Comparison of ENCODE assay signal across 25 cellular contexts in the genomic region with DNA sequence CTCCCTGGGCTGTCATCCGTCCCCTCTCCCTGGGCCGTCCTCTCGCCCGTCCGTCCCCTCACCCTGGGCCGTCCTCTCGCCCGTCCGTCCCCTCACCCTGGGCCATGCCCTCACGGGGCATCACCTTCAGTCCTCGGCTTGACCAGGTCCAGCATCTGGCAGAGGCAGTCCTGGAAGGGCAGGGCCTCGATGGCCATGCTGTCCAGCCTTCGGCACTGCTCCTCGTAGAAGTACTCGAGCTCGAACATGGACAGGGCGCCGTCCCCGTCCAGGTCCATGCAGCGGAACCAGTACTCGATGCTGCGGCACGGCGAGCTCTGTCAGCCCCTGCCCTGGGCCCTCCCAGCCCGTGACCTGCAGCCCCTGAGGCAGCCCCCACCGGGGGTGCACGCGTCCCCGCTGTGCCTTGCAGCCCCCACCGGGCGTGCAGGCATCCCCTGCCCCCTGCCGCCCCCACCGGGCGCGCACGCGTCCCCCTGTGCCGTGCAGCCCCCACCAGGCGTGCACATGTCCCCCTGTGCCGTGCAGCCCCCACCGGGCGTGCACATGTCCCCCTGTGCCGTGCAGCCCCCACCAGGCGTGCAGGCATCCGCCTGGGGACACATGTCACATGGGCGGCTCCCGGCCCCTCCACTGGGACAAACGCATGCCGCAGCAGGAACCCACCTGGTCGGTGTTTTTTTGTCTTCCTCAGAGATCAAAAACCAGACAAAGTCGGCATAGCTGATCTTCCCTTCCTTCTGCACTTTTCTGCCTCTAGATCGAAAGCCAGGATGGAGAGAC. TPM values are rescaled to one million over a fixed set of nuclear protein-coding genes. Genes with fewer than 3 reads are reported as not detected.
DNase-seq lines count a peak whose midpoint lies in the region; ATAC-seq and TF ChIP-seq lines count a peak whose summit lies in the region.
"Had no signal": no experiment of that assay in that cellular context is flagged by ENCODE, and none has a peak within 500 bp of the region (broad histone marks: within the 10 kb centered on the region; RNA-seq: fewer than 3 reads in every experiment).

No MANE protein-coding gene starts in this region.

- H3K27me3 ChIP-seq in upper lobe of right lung = no peaks in the 10 kb centered on the region
- H3K27me3 ChIP-seq: adrenal gland, neutrophil had no signal

- intact Hi-C loops in left ventricle myocardium superior (cut with micrococcal nuclease) = no loop called here
- intact Hi-C loops in upper lobe of right lung (cut with DNase I) = no loop called here

- H3K9me3 Mint-ChIP-seq in activated CD8-positive, alpha-beta memory T cell treated with anti-CD3 and anti-CD28 coated beads, Interleukin-2, amount 10 ng/mL, durations not matched to agents 7 days and 5 days (ENCODE audit: low read depth) = peaks cover 7% of the 10 kb centered on the region
- H3K9me3 Mint-ChIP-seq in natural killer cell treated with Interleukin-12 subunit alpha and Interleukin-12 subunit beta and Interleukin-15 and Interleukin-18, amount 100 ng/mL, for 72 hours = no peaks in the 10 kb centered on the region
- H3K9me3 Mint-ChIP-seq: activated naive CD4-positive, alpha-beta T cell treated with anti-CD3 and anti-CD28 coated beads for 36 hours; activated T-cell treated with anti-CD3 and anti-CD28 coated beads, Interleukin-2, amount 50 U/mL, for 24 hours had no signal

- peak; percentile 13 for DNase-seq in activated CD8-positive, alpha-beta memory T cell treated with anti-CD3 and anti-CD28 coated beads, Interleukin-2, amount 50 U/mL, for 4 hours
- DNase-seq in activated CD8-positive, alpha-beta memory T cell treated with anti-CD3 and anti-CD28 coated beads, Interleukin-2, amount 10 ng/mL, durations not matched to agents 7 days and 5 days = no peak
- peak; percentile 19 for DNase-seq in left ventricle myocardium superior
- DNase-seq in natural killer cell treated with Interleukin-12 subunit alpha and Interleukin-12 subunit beta and Interleukin-15 and Interleukin-18, amount 100 ng/mL, for 72 hours (ENCODE audit: low spot score) = peak; percentile 58
- DNase-seq in upper lobe of right lung = peak; percentile 56
- DNase-seq in NOMO-1 treated with dmso at 0.1 percent for 144 hours (lab: John Stamatoyannopoulos, UW; ENCODE audit: unreplicated experiment) = no peak
- DNase-seq: 8988T; activated CD4-positive, alpha-beta T cell treated with anti-CD3 and anti-CD28 coated beads for 4 hours; activated CD8-positive, alpha-beta memory T cell treated with anti-CD3 and anti-CD28 coated beads for 24 hours; activated naive CD4-positive, alpha-beta T cell treated with anti-CD3 and anti-CD28 coated beads for 36 hours; activated T-cell treated with anti-CD3 and anti-CD28 coated beads, Interleukin-2, amount 50 U/mL, for 24 hours; effector CD8-positive, alpha-beta T cell; GM23248; NCI-H446 treated with DMSO at 0.1 percent for 48 hours; NCI-H82; substantia nigra; T-helper 2 cell had no signal

- H3K27me3 Mint-ChIP-seq in activated CD8-positive, alpha-beta memory T cell treated with anti-CD3 and anti-CD28 coated beads, Interleukin-2, amount 10 ng/mL, durations not matched to agents 7 days and 5 days = no peaks in the 10 kb centered on the region
- no peaks in the 10 kb centered on the region for H3K27me3 Mint-ChIP-seq in natural killer cell treated with Interleukin-12 subunit alpha and Interleukin-12 subunit beta and Interleukin-15 and Interleukin-18, amount 100 ng/mL, for 72 hours
- H3K27me3 Mint-ChIP-seq: activated T-cell treated with anti-CD3 and anti-CD28 coated beads, Interleukin-2, amount 50 U/mL, for 24 hours had no signal

- no peaks in the 10 kb centered on the region for H3K4me1 ChIP-seq in upper lobe of right lung
- H3K4me1 ChIP-seq: adrenal gland had no signal

- no peak overlapping the region for H3K4me3 Mint-ChIP-seq in activated CD8-positive, alpha-beta memory T cell treated with anti-CD3 and anti-CD28 coated beads, Interleukin-2, amount 10 ng/mL, durations not matched to agents 7 days and 5 days
- H3K4me3 Mint-ChIP-seq in natural killer cell treated with Interleukin-12 subunit alpha and Interleukin-12 subunit beta and Interleukin-15 and Interleukin-18, amount 100 ng/mL, for 72 hours = no peak overlapping the region
- H3K4me3 Mint-ChIP-seq: activated naive CD4-positive, alpha-beta T cell treated with anti-CD3 and anti-CD28 coated beads for 36 hours; activated T-cell treated with anti-CD3 and anti-CD28 coated beads, Interleukin-2, amount 50 U/mL, for 24 hours had no signal

- H3K27ac Mint-ChIP-seq in activated CD8-positive, alpha-beta memory T cell treated with anti-CD3 and anti-CD28 coated beads, Interleukin-2, amount 10 ng/mL, durations not matched to agents 7 days and 5 days = no peak overlapping the region
- H3K27ac Mint-ChIP-seq in natural killer cell treated with Interleukin-12 subunit alpha and Interleukin-12 subunit beta and Interleukin-15 and Interleukin-18, amount 100 ng/mL, for 72 hours = no peak overlapping the region
- H3K27ac Mint-ChIP-seq: activated naive CD4-positive, alpha-beta T cell treated with anti-CD3 and anti-CD28 coated beads for 36 hours; activated T-cell treated with anti-CD3 and anti-CD28 coated beads, Interleukin-2, amount 50 U/mL, for 24 hours had no signal

- H3K9me3 ChIP-seq in upper lobe of right lung = no peaks in the 10 kb centered on the region
- H3K9me3 ChIP-seq: adrenal gland, neutrophil had no signal

- peaks cover 48% of the 10 kb centered on the region for H3K36me3 Mint-ChIP-seq in activated CD8-positive, alpha-beta memory T cell treated with anti-CD3 and anti-CD28 coated beads, Interleukin-2, amount 10 ng/mL, durations not matched to agents 7 days and 5 days
- H3K36me3 Mint-ChIP-seq in natural killer cell treated with Interleukin-12 subunit alpha and Interleukin-12 subunit beta and Interleukin-15 and Interleukin-18, amount 100 ng/mL, for 72 hours = peaks cover 6% of the 10 kb centered on the region

- CTCF ChIA-PET in activated CD8-positive, alpha-beta memory T cell treated with anti-CD3 and anti-CD28 coated beads, Interleukin-2, amount 10 ng/mL, durations not matched to agents 7 days and 5 days (lab: Charles Lee) = no interaction called here

- ATAC-seq in activated CD8-positive, alpha-beta memory T cell treated with anti-CD3 and anti-CD28 coated beads, Interleukin-2, amount 10 ng/mL, durations not matched to agents 7 days and 5 days = no peak
- ATAC-seq in left ventricle myocardium superior (no peak), upper lobe of right lung (no peak), HG02870 (IDR thresholded peaks at IDR 0.05; ENCODE audit: unreplicated experiment) (no peak), GM18502 (IDR thresholded peaks at IDR 0.05; ENCODE audit: poor library complexity, unreplicated experiment) (no peak)
- ATAC-seq in natural killer cell treated with Interleukin-12 subunit alpha and Interleukin-12 subunit beta and Interleukin-15 and Interleukin-18, amount 100 ng/mL, for 72 hours = peak in 1 of 2 donors; percentile 24
- ATAC-seq: SK-N-SH treated with all-trans-retinoic acid at 6 μM for 48 hours had no signal

- H3K36me3 ChIP-seq in upper lobe of right lung = no peaks in the 10 kb centered on the region
- H3K36me3 ChIP-seq: adrenal gland had no signal

- no peak overlapping the region for H3K27ac ChIP-seq in upper lobe of right lung
- H3K27ac ChIP-seq: adrenal gland, GM23248, HL-60, neutrophil, RWPE1 had no signal

- H3K4me1 Mint-ChIP-seq in activated CD8-positive, alpha-beta memory T cell treated with anti-CD3 and anti-CD28 coated beads, Interleukin-2, amount 10 ng/mL, durations not matched to agents 7 days and 5 days = no peaks in the 10 kb centered on the region
- no peaks in the 10 kb centered on the region for H3K4me1 Mint-ChIP-seq in natural killer cell treated with Interleukin-12 subunit alpha and Interleukin-12 subunit beta and Interleukin-15 and Interleukin-18, amount 100 ng/mL, for 72 hours (ENCODE audit: low read depth in 2 of 2)

- H3K4me3 ChIP-seq in upper lobe of right lung = no peak overlapping the region
- H3K4me3 ChIP-seq: adrenal gland, GM23248, smooth muscle cell had no signal

- TF ChIP-seq CTCF in upper lobe of right lung (IDR thresholded peaks at IDR 0.05) = no peak

RNA-seq across cellular contexts. Expression of a gene that starts 22.2 kb away (rescaled TPM):
- total RNA-seq in activated CD8-positive, alpha-beta memory T cell treated with anti-CD3 and anti-CD28 coated beads, Interleukin-2, amount 10 ng/mL, durations not matched to agents 7 days and 5 days = 10 to 100 TPM; 53.2 to 57.2 TPM
- total RNA-seq in left ventricle myocardium superior (51.9 TPM), upper lobe of right lung (55.1 TPM)
- total RNA-seq in natural killer cell treated with Interleukin-12 subunit alpha and Interleukin-12 subunit beta and Interleukin-15 and Interleukin-18, amount 100 ng/mL, for 72 hours = 10 to 100 TPM; 45.8 to 69.6 TPM

RNA-seq across cellular contexts. Expression of a gene that starts 45.9 kb away (rescaled TPM):
- total RNA-seq in activated CD8-positive, alpha-beta memory T cell treated with anti-CD3 and anti-CD28 coated beads, Interleukin-2, amount 10 ng/mL, durations not matched to agents 7 days and 5 days = 10 to 100 TPM; 31.7 to 45.8 TPM
- total RNA-seq in left ventricle myocardium superior (194 TPM), upper lobe of right lung (12.8 TPM)
- total RNA-seq in natural killer cell treated with Interleukin-12 subunit alpha and Interleukin-12 subunit beta and Interleukin-15 and Interleukin-18, amount 100 ng/mL, for 72 hours = 10 to 100 TPM; 12.0 to 38.8 TPM

RNA-seq across cellular contexts. Expression of a gene that starts 59.7 kb away (rescaled TPM):
- total RNA-seq in activated CD8-positive, alpha-beta memory T cell treated with anti-CD3 and anti-CD28 coated beads, Interleukin-2, amount 10 ng/mL, durations not matched to agents 7 days and 5 days = 10 to 100 TPM; 41.1 to 67.9 TPM
- total RNA-seq in left ventricle myocardium superior (6.8 TPM), upper lobe of right lung (34.4 TPM)
- 10 to 100 TPM; 18.3 to 61.7 TPM for total RNA-seq in natural killer cell treated with Interleukin-12 subunit alpha and Interleukin-12 subunit beta and Interleukin-15 and Interleukin-18, amount 100 ng/mL, for 72 hours

Comparison
In these comparisons a context has a peak if more than half of its experiments do, and no peak if none do; other contexts are left out.
1. DNase-seq: peak in activated CD8-positive, alpha-beta memory T cell treated with anti-CD3 and anti-CD28 coated beads, Interleukin-2, amount 50 U/mL, for 4 hours (single experiment), left ventricle myocardium superior (single experiment), natural killer cell treated with Interleukin-12 subunit alpha and Interleukin-12 subunit beta and Interleukin-15 and Interleukin-18, amount 100 ng/mL, for 72 hours (single experiment) and upper lobe of right lung (single experiment); none in activated CD8-positive, alpha-beta memory T cell treated with anti-CD3 and anti-CD28 coated beads, Interleukin-2, amount 10 ng/mL, durations not matched to agents 7 days and 5 days (single experiment) and NOMO-1 treated with dmso at 0.1 percent for 144 hours (single experiment).